21 cellular contexts compared by ENCODE assay signal in genomic region chr15:88654430-88655102, GRCh38. TPM values are rescaled to one million over a fixed set of nuclear protein-coding genes. Genes with fewer than 3 reads are reported as not detected.
A peak's percentile ranks its signal among the peaks of the same experiment; 100 is the strongest.
DNase-seq lines count a peak whose midpoint lies in the region; ATAC-seq, FAIRE-seq and TF ChIP-seq lines count a peak whose summit lies in the region.
"Had no signal": no experiment of that assay in that cellular context is flagged by ENCODE, and none has a peak within 500 bp of the region (broad histone marks: within the 10 kb centered on the region; RNA-seq: fewer than 3 reads in every experiment).

No MANE protein-coding gene starts in this region.

- TF ChIP-seq CTCF in suprapubic skin (IDR thresholded peaks at IDR 0.05): no peak
- TF ChIP-seq CTCF in GM13976 (IDR thresholded peaks at IDR 0.05; ENCODE audit: borderline replicate concordance, control extremely low read depth, extremely low read depth, insufficient read depth, missing control alignments): no peak

- 93% methylated on average over 18 of the region's 18 CpGs for WGBS in suprapubic skin

- peaks cover 33% of the 10 kb centered on the region for H3K36me3 Mint-ChIP-seq in activated CD8-positive, alpha-beta memory T cell treated with anti-CD3 and anti-CD28 coated beads, Interleukin-2, amount 10 ng/mL, durations not matched to agents 7 days and 5 days
- peaks cover 18% of the 10 kb centered on the region for H3K36me3 Mint-ChIP-seq in activated T-helper 17 cell treated with anti-CD3 and anti-CD28 coated beads, Interleukin-2, amount 50 U/mL, for 72 hours (ENCODE audit: low read depth)
- peaks cover 2 to 10% of the 10 kb centered on the region in 2 donors for H3K36me3 Mint-ChIP-seq in naive B cell
- H3K36me3 Mint-ChIP-seq: neural progenitor cell had no signal

- in situ Hi-C loops in GM13976 (cut with MboI; ENCODE audit: low sequenced_read_pairs, unreplicated experiment): no loop called here

- FAIRE-seq in HTR-8/SVneo (lab: Jason Lieb, UNC): no peak
- FAIRE-seq: endothelial cell of umbilical vein, GM12878 had no signal

- no peak overlapping the region for H3K4me3 ChIP-seq in suprapubic skin
- H3K4me3 ChIP-seq: GM12878, left lung, neural progenitor cell, tibial artery had no signal

- H3K4me1 Mint-ChIP-seq in activated CD8-positive, alpha-beta memory T cell treated with anti-CD3 and anti-CD28 coated beads, Interleukin-2, amount 10 ng/mL, durations not matched to agents 7 days and 5 days: peaks cover 17% of the 10 kb centered on the region
- H3K4me1 Mint-ChIP-seq in activated T-helper 17 cell treated with anti-CD3 and anti-CD28 coated beads, Interleukin-2, amount 50 U/mL, for 72 hours: peaks cover 20% of the 10 kb centered on the region
- H3K4me1 Mint-ChIP-seq in naive B cell: peaks cover 54 to 93% (median 80%) of the 10 kb centered on the region in 3 donors

- H3K9me3 Mint-ChIP-seq in activated CD8-positive, alpha-beta memory T cell treated with anti-CD3 and anti-CD28 coated beads, Interleukin-2, amount 10 ng/mL, durations not matched to agents 7 days and 5 days (ENCODE audit: low read depth): no peaks in the 10 kb centered on the region
- H3K9me3 Mint-ChIP-seq in activated T-helper 17 cell treated with anti-CD3 and anti-CD28 coated beads, Interleukin-2, amount 50 U/mL, for 72 hours: no peaks in the 10 kb centered on the region
- H3K9me3 Mint-ChIP-seq in naive B cell: no peaks in the 10 kb centered on the region
- H3K9me3 Mint-ChIP-seq: CD14-positive monocyte, neural progenitor cell had no signal

- ATAC-seq in activated CD8-positive, alpha-beta memory T cell treated with anti-CD3 and anti-CD28 coated beads, Interleukin-2, amount 10 ng/mL, durations not matched to agents 7 days and 5 days: no peak
- no peak for ATAC-seq in activated T-helper 17 cell treated with anti-CD3 and anti-CD28 coated beads, Interleukin-2, amount 50 U/mL, for 72 hours (replicated peaks)
- ATAC-seq in naive B cell (ENCODE audit: low read depth in 2 of 2): no peak
- ATAC-seq: activated CD8-positive, alpha-beta T cell treated with anti-CD3 and anti-CD28 coated beads, Interleukin-2, amount 10 ng/mL, durations not matched to agents 7 days and 5 days; GM12878; left lung had no signal

- no peaks in the 10 kb centered on the region for H3K36me3 ChIP-seq in suprapubic skin
- H3K36me3 ChIP-seq: brain microvascular endothelial cell, neural progenitor cell, tibial artery had no signal

- CTCF ChIA-PET in activated CD8-positive, alpha-beta memory T cell treated with anti-CD3 and anti-CD28 coated beads, Interleukin-2, amount 10 ng/mL, durations not matched to agents 7 days and 5 days (lab: Charles Lee): interaction anchor here (1.3 kb wide), 1 partner anchor 30 kb away, joined by 3 read pairs; no protein-coding TSS in a partner anchor

- H3K27ac ChIP-seq in suprapubic skin: no peak overlapping the region
- H3K27ac ChIP-seq: brain microvascular endothelial cell, neural progenitor cell, tibial artery had no signal

- TF ChIP-seq POLR2A in suprapubic skin (IDR thresholded peaks at IDR 0.05): no peak

- peak; percentile 18 for DNase-seq in activated CD8-positive, alpha-beta memory T cell treated with anti-CD3 and anti-CD28 coated beads, Interleukin-2, amount 10 ng/mL, durations not matched to agents 7 days and 5 days
- DNase-seq in activated CD8-positive, alpha-beta memory T cell treated with anti-CD3 and anti-CD28 coated beads, Interleukin-2, amount 50 U/mL, for 4 hours: no peak
- DNase-seq in naive B cell (no peak), suprapubic skin (ENCODE audit: low spot score in 2 of 2) (peak; percentile 43 to 76), GM13976 (ENCODE audit: low spot score) (no peak), HTR-8/SVneo (ENCODE audit: insufficient read length, low spot score) (no peak)
- no peak for DNase-seq in stimulated activated CD4-positive, alpha-beta T cell treated with anti-CD3 and anti-CD28 coated beads, Interleukin-2, amount 100 ng/mL, for 24 hours
- DNase-seq: ACHN; activated CD8-positive, alpha-beta T cell treated with anti-CD3 and anti-CD28 coated beads, Interleukin-2, amount 10 ng/mL, durations not matched to agents 7 days and 5 days; brain microvascular endothelial cell; DMS153; GF-D8; GOT3; left lung; NCI-H526 treated with DMSO at 0.1 percent for 48 hours had no signal

- H3K4me1 ChIP-seq in suprapubic skin: peaks cover 5% of the 10 kb centered on the region
- H3K4me1 ChIP-seq: neural progenitor cell had no signal

- H3K4me3 Mint-ChIP-seq in activated CD8-positive, alpha-beta memory T cell treated with anti-CD3 and anti-CD28 coated beads, Interleukin-2, amount 10 ng/mL, durations not matched to agents 7 days and 5 days: no peak overlapping the region
- no peak overlapping the region for H3K4me3 Mint-ChIP-seq in activated T-helper 17 cell treated with anti-CD3 and anti-CD28 coated beads, Interleukin-2, amount 50 U/mL, for 72 hours
- peak overlapping the region in 5 of 8 donors; percentile 16 to 75 (median 26) for H3K4me3 Mint-ChIP-seq in naive B cell
- H3K4me3 Mint-ChIP-seq: activated CD8-positive, alpha-beta T cell treated with anti-CD3 and anti-CD28 coated beads, Interleukin-2, amount 10 ng/mL, durations not matched to agents 7 days and 5 days; CD14-positive monocyte; neural progenitor cell had no signal

- H3K27me3 ChIP-seq in suprapubic skin: no peaks in the 10 kb centered on the region
- H3K27me3 ChIP-seq: brain microvascular endothelial cell, left lung, neural progenitor cell, tibial artery had no signal

- no peaks in the 10 kb centered on the region for H3K9me3 ChIP-seq in suprapubic skin
- H3K9me3 ChIP-seq: left lung, tibial artery had no signal

- H3K27ac Mint-ChIP-seq in activated CD8-positive, alpha-beta memory T cell treated with anti-CD3 and anti-CD28 coated beads, Interleukin-2, amount 10 ng/mL, durations not matched to agents 7 days and 5 days: no peak overlapping the region
- H3K27ac Mint-ChIP-seq in activated T-helper 17 cell treated with anti-CD3 and anti-CD28 coated beads, Interleukin-2, amount 50 U/mL, for 72 hours: peak overlapping the region; percentile 70
- peak overlapping the region; percentile 88 to 98 (median 92) for H3K27ac Mint-ChIP-seq in naive B cell
- H3K27ac Mint-ChIP-seq: activated CD8-positive, alpha-beta T cell treated with anti-CD3 and anti-CD28 coated beads, Interleukin-2, amount 10 ng/mL, durations not matched to agents 7 days and 5 days; CD14-positive monocyte; neural progenitor cell had no signal

- H3K27me3 Mint-ChIP-seq in activated CD8-positive, alpha-beta memory T cell treated with anti-CD3 and anti-CD28 coated beads, Interleukin-2, amount 10 ng/mL, durations not matched to agents 7 days and 5 days: no peaks in the 10 kb centered on the region
- H3K27me3 Mint-ChIP-seq in activated T-helper 17 cell treated with anti-CD3 and anti-CD28 coated beads, Interleukin-2, amount 50 U/mL, for 72 hours: no peaks in the 10 kb centered on the region
- no peaks in the 10 kb centered on the region for H3K27me3 Mint-ChIP-seq in naive B cell

- no peak for TF ChIP-seq EP300 in suprapubic skin (IDR thresholded peaks at IDR 0.05)

RNA-seq across cellular contexts. Expression of gene ISG20, which starts 15.8 kb away (rescaled TPM):
- 100 to 1,000 TPM; 155 to 379 TPM for total RNA-seq in activated CD8-positive, alpha-beta memory T cell treated with anti-CD3 and anti-CD28 coated beads, Interleukin-2, amount 10 ng/mL, durations not matched to agents 7 days and 5 days
- 10 to 100 TPM; 34.9 to 89.7 TPM for total RNA-seq in activated T-helper 17 cell treated with anti-CD3 and anti-CD28 coated beads, Interleukin-2, amount 50 U/mL, for 72 hours
- 1,000 to 10,000 TPM in 2 of 6 donors, 100 to 1,000 TPM in 4; 638 to 1,304 (median 969) TPM for polyA plus RNA-seq in naive B cell (ENCODE audit: low read depth in 6 of 6)
- 10 to 100 TPM in 3 of 4 donors, 1 to 10 TPM in 1; 6.1 to 15.1 (median 12.9) TPM for total RNA-seq in suprapubic skin

RNA-seq across cellular contexts. Expression of gene AEN, which starts 33.4 kb away (rescaled TPM):
- total RNA-seq in activated CD8-positive, alpha-beta memory T cell treated with anti-CD3 and anti-CD28 coated beads, Interleukin-2, amount 10 ng/mL, durations not matched to agents 7 days and 5 days: 10 to 100 TPM; 55.7 to 57.4 TPM
- 10 to 100 TPM; 43.6 to 53.8 TPM for total RNA-seq in activated T-helper 17 cell treated with anti-CD3 and anti-CD28 coated beads, Interleukin-2, amount 50 U/mL, for 72 hours
- 10 to 100 TPM; 28.2 to 73.0 (median 40.2) TPM for polyA plus RNA-seq in naive B cell (ENCODE audit: low read depth in 6 of 6)
- 10 to 100 TPM in 2 of 4 donors, 1 to 10 TPM in 2; 9.3 to 29.3 (median 17.3) TPM for total RNA-seq in suprapubic skin

Comparison
In these comparisons a context has a peak if more than half of its experiments do, and no peak if none do; other contexts are left out.
1. DNase-seq: peak in activated CD8-positive, alpha-beta memory T cell treated with anti-CD3 and anti-CD28 coated beads, Interleukin-2, amount 10 ng/mL, durations not matched to agents 7 days and 5 days (single experiment) and suprapubic skin (2 of 2); none in activated CD8-positive, alpha-beta memory T cell treated with anti-CD3 and anti-CD28 coated beads, Interleukin-2, amount 50 U/mL, for 4 hours (single experiment), naive B cell (single experiment), GM13976 (single experiment), HTR-8/SVneo (single experiment) and stimulated activated CD4-positive, alpha-beta T cell treated with anti-CD3 and anti-CD28 coated beads, Interleukin-2, amount 100 ng/mL, for 24 hours (0 of 2).
2. H3K4me3 Mint-ChIP-seq: peak in naive B cell (5 of 8); none in activated CD8-positive, alpha-beta memory T cell treated with anti-CD3 and anti-CD28 coated beads, Interleukin-2, amount 10 ng/mL, durations not matched to agents 7 days and 5 days (single experiment) and activated T-helper 17 cell treated with anti-CD3 and anti-CD28 coated beads, Interleukin-2, amount 50 U/mL, for 72 hours (single experiment).